In genomic region chr13:110925023-110925608, GRCh38 we compare ENCODE assay signal across 14 cellular contexts. TPM values are rescaled to one million over a fixed set of nuclear protein-coding genes. Genes with fewer than 3 reads are reported as not detected.
DNase-seq lines count a peak whose midpoint lies in the region; ATAC-seq and TF ChIP-seq lines count a peak whose summit lies in the region.
"Had no signal": no experiment of that assay in that cellular context is flagged by ENCODE, and none has a peak within 500 bp of the region (broad histone marks: within the 10 kb centered on the region; RNA-seq: fewer than 3 reads in every experiment).

No MANE protein-coding gene starts in this region.

- no peak for TF ChIP-seq EP300 in esophagus muscularis mucosa (IDR thresholded peaks at IDR 0.05)

- no peak overlapping the region for H2BK120ac ChIP-seq in H9 (ENCODE audit: low read depth, low read length, poor library complexity, severe bottlenecking)

- H2BK15ac ChIP-seq in H9 (ENCODE audit: low read depth, low read length): no peak overlapping the region

- H3K23me2 ChIP-seq in H9 (ENCODE audit: insufficient read length, low read depth, low read length, poor library complexity, severe bottlenecking): no peaks in the 10 kb centered on the region

- H3T11ph ChIP-seq in H9 (ENCODE audit: low read length): no peak overlapping the region

- no peaks in the 10 kb centered on the region; a peak in 1 of 5 replicates for H3K9me3 Mint-ChIP-seq in H9
- H3K9me3 Mint-ChIP-seq: naive thymus-derived CD8-positive, alpha-beta T cell had no signal

- no peaks in the 10 kb centered on the region for H3K79me1 ChIP-seq in H9 (ENCODE audit: insufficient read depth, low read depth, low read length, poor library complexity, severe bottlenecking)

- H3K27ac ChIP-seq in DOHH2 (ENCODE audit: low read depth, low read length) (no peak overlapping the region), H9 (ENCODE audit: insufficient read length, low read depth, low read length) (no peak overlapping the region), WERI-Rb-1 (no peak overlapping the region), esophagus muscularis mucosa (replicated peaks in 1 of 4) (no peak overlapping the region)
- H3K27ac ChIP-seq: adrenal gland, SK-N-MC had no signal

- no peak overlapping the region for H3K9ac ChIP-seq in H9 (ENCODE audit: extremely low read depth, insufficient read length, low read length)

- no peak overlapping the region for H3K23ac ChIP-seq in H9 (ENCODE audit: insufficient read length, low read depth, low read length)

- no peaks in the 10 kb centered on the region for H3K36me3 Mint-ChIP-seq in H9 (ENCODE audit: insufficient read depth in 1 of 3, low read depth in 3 of 3)
- H3K36me3 Mint-ChIP-seq: naive thymus-derived CD8-positive, alpha-beta T cell had no signal

- peak; percentile 36 for TF ChIP-seq CTCF in DOHH2 (IDR thresholded peaks at IDR 0.05; ENCODE audit: low read depth, low read length, poor library complexity, severe bottlenecking)
- peak; percentile 74 for TF ChIP-seq CTCF in H9 (conservative IDR thresholded peaks at IDR 0.05)
- TF ChIP-seq CTCF in WERI-Rb-1 (IDR thresholded peaks at IDR 0.05; ENCODE audit: low read depth, low read length): peak; percentile 65
- TF ChIP-seq CTCF in esophagus muscularis mucosa (IDR thresholded peaks at IDR 0.05): no peak

- H3K18ac ChIP-seq in H9 (ENCODE audit: insufficient read length, low read depth, low read length): no peak overlapping the region

- no peak overlapping the region for H4K91ac ChIP-seq in H9 (ENCODE audit: insufficient read length, low read depth, low read length)

- no peaks in the 10 kb centered on the region for H3K36me3 ChIP-seq in DOHH2 (ENCODE audit: control insufficient read depth, low read length)
- no peaks in the 10 kb centered on the region for H3K36me3 ChIP-seq in WERI-Rb-1
- no peaks in the 10 kb centered on the region for H3K36me3 ChIP-seq in esophagus muscularis mucosa
- H3K36me3 ChIP-seq: adrenal gland had no signal

- no peak overlapping the region for H2AFZ ChIP-seq in H9 (ENCODE audit: low read length)

- no peak overlapping the region for H3K4me3 ChIP-seq in DOHH2 (ENCODE audit: low read length)
- no peak overlapping the region for H3K4me3 ChIP-seq in WERI-Rb-1 (ENCODE audit: low read depth, low read length)
- no peak overlapping the region for H3K4me3 ChIP-seq in esophagus muscularis mucosa
- H3K4me3 ChIP-seq: adrenal gland, SK-N-MC had no signal

- no peak overlapping the region for H2AK5ac ChIP-seq in H9 (ENCODE audit: insufficient read length, low read length)

- H3K27me3 Mint-ChIP-seq in H9 (ENCODE audit: low read depth): peaks cover 8% of the 10 kb centered on the region

- H3K9me2 ChIP-seq in DOHH2 (replicated peaks; ENCODE audit: control insufficient read depth, low read length): no peaks in the 10 kb centered on the region

- no peak overlapping the region for H4K5ac ChIP-seq in H9 (ENCODE audit: insufficient read length, low read depth, low read length)

- H3K27ac Mint-ChIP-seq in H9: no peak overlapping the region
- H3K27ac Mint-ChIP-seq: naive thymus-derived CD8-positive, alpha-beta T cell had no signal

- H3K4me1 ChIP-seq in DOHH2 (ENCODE audit: control insufficient read depth, low read length) (peaks cover 6% of the 10 kb centered on the region), H9 (ENCODE audit: insufficient read depth, low read length) (peaks cover 3% of the 10 kb centered on the region; the same call in 1 of the 2 replicates), esophagus muscularis mucosa (peaks cover 0 to 9% (median 0%) of the 10 kb centered on the region in 4 donors)

- peak; percentile 60 for DNase-seq in H9
- peak; percentile 52 for DNase-seq in WERI-Rb-1
- peak; percentile 22 to 48 for DNase-seq in lung microvascular endothelial cell (ENCODE audit: low read depth in 2 of 2)
- DNase-seq in T1000 (lab: John Stamatoyannopoulos, UW): no peak
- DNase-seq in activated effector memory CD4-positive, alpha-beta T cell treated with anti-CD3 and anti-CD28 coated beads, Interleukin-2, amount 50 U/mL, for 16 hours: no peak
- DNase-seq in esophagus muscularis mucosa (ENCODE audit: extremely low spot score): no peak
- DNase-seq: adrenal gland; DMS153; NCI-H1930; stimulated activated naive CD8-positive, alpha-beta T cell treated with anti-CD3 and anti-CD28 coated beads, Interleukin-15, Interleukin-2, amounts not matched to agents 100 U/mL and 50 U/mL, for 24 hours had no signal

- H3K4me3 Mint-ChIP-seq in H9: no peak overlapping the region
- H3K4me3 Mint-ChIP-seq: naive thymus-derived CD8-positive, alpha-beta T cell had no signal

- no peak overlapping the region for H2BK12ac ChIP-seq in H9 (ENCODE audit: insufficient read length, low read depth, low read length)

- TF ChIP-seq POLR2A in esophagus muscularis mucosa (IDR thresholded peaks at IDR 0.05; ENCODE audit: low read depth): no peak

- H3K79me2 ChIP-seq in DOHH2 (ENCODE audit: control insufficient read depth, low read length) (no peaks in the 10 kb centered on the region), H9 (ENCODE audit: insufficient read depth, low read length) (no peaks in the 10 kb centered on the region)

- peaks cover 36% of the 10 kb centered on the region for H3K27me3 ChIP-seq in DOHH2 (ENCODE audit: control insufficient read depth, low read length)
- H3K27me3 ChIP-seq in H9 (ENCODE audit: insufficient read depth, low read length): no peaks in the 10 kb centered on the region
- peaks cover 80% of the 10 kb centered on the region for H3K27me3 ChIP-seq in WERI-Rb-1 (ENCODE audit: insufficient read depth, low read depth, severe bottlenecking)
- peaks cover 0 to 25% (median 3%) of the 10 kb centered on the region in 4 donors for H3K27me3 ChIP-seq in esophagus muscularis mucosa
- H3K27me3 ChIP-seq: adrenal gland had no signal

- no peak overlapping the region for H4K8ac ChIP-seq in H9 (replicated peaks; ENCODE audit: insufficient read length, low read depth, low read length)

- no CpG with 5 or more reads among the region's 8 CpGs for WGBS in H9 (ENCODE audit: extremely low coverage, insufficient read length, low lambda C conversion rate)
- 77% methylated on average over 8 of the region's 8 CpGs for WGBS in esophagus muscularis mucosa

- H3K4ac ChIP-seq in H9 (ENCODE audit: low read depth, low read length): no peak overlapping the region

- no peak for ATAC-seq in GM21390 (IDR thresholded peaks at IDR 0.05; ENCODE audit: unreplicated experiment)
- ATAC-seq: naive thymus-derived CD8-positive, alpha-beta T cell; stimulated activated naive CD8-positive, alpha-beta T cell treated with anti-CD3 and anti-CD28 coated beads, Interleukin-15, Interleukin-2, amounts not matched to agents 100 U/mL and 50 U/mL, for 24 hours had no signal

- intact Hi-C loops in esophagus muscularis mucosa (cut with DNase I): no loop called here

- H3F3A ChIP-seq in DOHH2 (ENCODE audit: control insufficient read depth, insufficient read depth): no peaks in the 10 kb centered on the region

- no peak overlapping the region for H2BK5ac ChIP-seq in H9 (ENCODE audit: insufficient read length, low read length)

- no peaks in the 10 kb centered on the region for H4K20me1 ChIP-seq in DOHH2 (ENCODE audit: control insufficient read depth, insufficient read depth, low read depth, low read length)
- no peaks in the 10 kb centered on the region for H4K20me1 ChIP-seq in H9 (ENCODE audit: control insufficient read depth, insufficient read depth, insufficient read length)

- no peak overlapping the region for H3K56ac ChIP-seq in H9 (ENCODE audit: insufficient read length, low read depth, low read length)

- H3K9me3 ChIP-seq in DOHH2 (ENCODE audit: control insufficient read depth, insufficient read depth, low read length) (no peaks in the 10 kb centered on the region), H9 (ENCODE audit: control insufficient read depth, low read depth, low read length) (no peaks in the 10 kb centered on the region), WERI-Rb-1 (ENCODE audit: severe bottlenecking) (no peaks in the 10 kb centered on the region), esophagus muscularis mucosa (peaks cover 0 to 2% (median 0%) of the 10 kb centered on the region in 4 donors)
- H3K9me3 ChIP-seq: adrenal gland had no signal

- H3K4me2 ChIP-seq in DOHH2 (ENCODE audit: low read length): no peak overlapping the region
- H3K4me2 ChIP-seq in H9 (ENCODE audit: insufficient read depth, insufficient read length, low read length): no peak overlapping the region

- H3K14ac ChIP-seq in H9 (ENCODE audit: insufficient read depth, low read length): no peak overlapping the region

- no peak overlapping the region for H2BK20ac ChIP-seq in H9 (ENCODE audit: low read depth, low read length, poor library complexity, severe bottlenecking)

- peaks cover 25 to 28% of the 10 kb centered on the region in 2 experiments for H3K4me1 Mint-ChIP-seq in H9

RNA-seq across cellular contexts. Expression of gene ANKRD10, which starts 10.2 kb away (rescaled TPM):
- 159 and 160 TPM in 2 replicates for total RNA-seq in H9 (2021)
- total RNA-seq in lung microvascular endothelial cell: 45.8 and 47.0 TPM in 2 replicates
- total RNA-seq in esophagus muscularis mucosa: 100 to 1,000 TPM in 3 of 4 donors, 10 to 100 TPM in 1; 89.6 to 120 (median 110) TPM

Comparison
In these comparisons a context has a peak if more than half of its experiments do, and no peak if none do; other contexts are left out.
1. CTCF ChIP-seq: peak in DOHH2 (single experiment), H9 (single experiment) and WERI-Rb-1 (single experiment); none in esophagus muscularis mucosa (0 of 3).
2. DNase-seq: peak in H9 (single experiment), WERI-Rb-1 (single experiment) and lung microvascular endothelial cell (2 of 2); none in T1000 (single experiment), activated effector memory CD4-positive, alpha-beta T cell treated with anti-CD3 and anti-CD28 coated beads, Interleukin-2, amount 50 U/mL, for 16 hours (single experiment) and esophagus muscularis mucosa (single experiment).